8 cellular contexts compared by ENCODE assay signal in genomic region chr14:94180655-94181271, GRCh38. TPM values are rescaled to one million over a fixed set of nuclear protein-coding genes. Genes with fewer than 3 reads are reported as not detected.
DNase-seq lines count a peak whose midpoint lies in the region; ATAC-seq and TF ChIP-seq lines count a peak whose summit lies in the region.

No MANE protein-coding gene starts in this region.

- H3K4me1 Mint-ChIP-seq in activated naive CD4-positive, alpha-beta T cell treated with anti-CD3 and anti-CD28 coated beads, Interleukin-2, amount 50 U/mL, for 24 hours: peaks cover 30% of the 10 kb centered on the region
- H3K4me1 Mint-ChIP-seq in activated CD4-positive, alpha-beta memory T cell treated with anti-CD3 and anti-CD28 coated beads for 36 hours (ENCODE audit: low read depth): peaks cover 50% of the 10 kb centered on the region

- H3K27ac ChIP-seq in HCT116 (ENCODE audit: low read depth, low read length) (no peak overlapping the region), psoas muscle (no peak overlapping the region)

- H3K4me1 ChIP-seq in HCT116 (ENCODE audit: control insufficient read depth in 1 of 2, insufficient read depth in 2 of 2, low read length in 2 of 2) (peaks cover 0 to 12% of the 10 kb centered on the region in 2 experiments; a peak in 3 of 4 replicates), psoas muscle (no peaks in the 10 kb centered on the region)

- no peaks in the 10 kb centered on the region for H3K36me3 Mint-ChIP-seq in activated naive CD4-positive, alpha-beta T cell treated with anti-CD3 and anti-CD28 coated beads, Interleukin-2, amount 50 U/mL, for 24 hours
- H3K36me3 Mint-ChIP-seq in activated CD4-positive, alpha-beta memory T cell treated with anti-CD3 and anti-CD28 coated beads for 36 hours: no peaks in the 10 kb centered on the region

- no peaks in the 10 kb centered on the region for H3K9me3 ChIP-seq in HCT116 (ENCODE audit: control insufficient read depth in 1 of 2, insufficient read depth in 1 of 2, low read depth in 1 of 2, low read length in 2 of 2)
- no peaks in the 10 kb centered on the region for H3K9me3 ChIP-seq in psoas muscle

- TF ChIP-seq RAD21 in HCT116 (IDR thresholded peaks at IDR 0.05; ENCODE audit: low read depth): peak; percentile 73

- no peaks in the 10 kb centered on the region for H3K9me2 ChIP-seq in HCT116 (ENCODE audit: insufficient read depth)

- H3K27me3 ChIP-seq in HCT116 (ENCODE audit: insufficient read depth, low read length) (no peaks in the 10 kb centered on the region), psoas muscle (ENCODE audit: insufficient read depth in 3 of 3, low read length in 2 of 3) (peaks cover 1 to 27% (median 3%) of the 10 kb centered on the region in 3 donors)

- peak; percentile 48 to 71 (median 67) for TF ChIP-seq CTCF in HCT116 (IDR thresholded peaks at IDR 0.05 in 2 of 3, conservative IDR thresholded peaks at IDR 0.05 in 1 of 3; ENCODE audit: borderline replicate concordance in 1 of 3, insufficient read depth in 1 of 3, low read depth in 2 of 3, low read length in 2 of 3)
- TF ChIP-seq CTCF in psoas muscle (IDR thresholded peaks at IDR 0.05): peak; percentile 60

- peak overlapping the region; percentile 55 for H3K4me2 ChIP-seq in HCT116 (ENCODE audit: low read length)

- H4K20me1 ChIP-seq in HCT116 (ENCODE audit: insufficient read depth): no peaks in the 10 kb centered on the region

- no peaks in the 10 kb centered on the region for H3K9me3 Mint-ChIP-seq in activated naive CD4-positive, alpha-beta T cell treated with anti-CD3 and anti-CD28 coated beads, Interleukin-2, amount 50 U/mL, for 24 hours
- H3K9me3 Mint-ChIP-seq in activated CD4-positive, alpha-beta memory T cell treated with anti-CD3 and anti-CD28 coated beads for 36 hours: no peaks in the 10 kb centered on the region

- ATAC-seq in HCT116 (peak; percentile 89), psoas muscle (peak in 2 of 4 donors; percentile 31 to 47)

- 0 out of 4 replicates have a peak overlapping the region, but pooled peaks of 1 of the 2 experiments have one; percentile 8 for H3K4me3 ChIP-seq in HCT116 (replicated peaks in 1 of 2; ENCODE audit: low read depth in 1 of 2, low read length in 2 of 2)
- no peak overlapping the region for H3K4me3 ChIP-seq in psoas muscle

- 0 out of 2 replicates have a peak overlapping the region, but pooled peaks have one; percentile 7 for H3K9ac ChIP-seq in HCT116 (ENCODE audit: low read length)

- H3K4me3 Mint-ChIP-seq in activated naive CD4-positive, alpha-beta T cell treated with anti-CD3 and anti-CD28 coated beads, Interleukin-2, amount 50 U/mL, for 24 hours: peak overlapping the region; percentile 23
- H3K4me3 Mint-ChIP-seq in activated CD4-positive, alpha-beta memory T cell treated with anti-CD3 and anti-CD28 coated beads for 36 hours: peak overlapping the region; percentile 54

- no peaks in the 10 kb centered on the region for H3K79me2 ChIP-seq in HCT116 (ENCODE audit: insufficient read depth, low read length)

- no peak overlapping the region for H2AFZ ChIP-seq in HCT116 (ENCODE audit: low read depth, low read length, poor library complexity, severe bottlenecking)

- POLR2A ChIA-PET in HCT116 (lab: Charles Lee): no interaction called here
- POLR2A ChIA-PET in activated CD4-positive, alpha-beta memory T cell treated with anti-CD3 and anti-CD28 coated beads for 36 hours (lab: Charles Lee): interaction anchor here (0.6 kb wide), 1 partner anchor 186 kb away, joined by 3 read pairs; no protein-coding TSS in a partner anchor

- WGBS in psoas muscle, 3 donors: 6 to 16% (median 6%) methylated on average over 4 of the region's 4 CpGs

- RAD21 ChIA-PET in HCT116 (lab: Charles Lee; ENCODE audit: low non-redundant PET in 1 of 2, low total read pairs in 2 of 2, uncharacterized antibody in 2 of 2, unreplicated experiment in 2 of 2): no interaction called here

- H3K36me3 ChIP-seq in HCT116 (ENCODE audit: control insufficient read depth in 1 of 2, insufficient read depth in 2 of 2, low read length in 2 of 2) (no peaks in the 10 kb centered on the region), psoas muscle (ENCODE audit: insufficient read depth in 1 of 2, low read depth in 1 of 2) (no peaks in the 10 kb centered on the region)

- peak overlapping the region; percentile 3 for H3K27ac Mint-ChIP-seq in activated naive CD4-positive, alpha-beta T cell treated with anti-CD3 and anti-CD28 coated beads, Interleukin-2, amount 50 U/mL, for 24 hours
- H3K27ac Mint-ChIP-seq in activated CD4-positive, alpha-beta memory T cell treated with anti-CD3 and anti-CD28 coated beads for 36 hours: peak overlapping the region; percentile 67

- no peak for DNase-seq in activated naive CD4-positive, alpha-beta T cell treated with Interleukin-2 at 50 U/mL for 16 hours
- DNase-seq in HCT116 (ENCODE audit: low read depth, low spot score) (peak; percentile 35), NCI-H1694 (lab: John Stamatoyannopoulos, UW) (peak; percentile 80), foreskin melanocyte (peak; percentile 50), psoas muscle (no peak)
- no peak for DNase-seq in activated CD4-positive, alpha-beta memory T cell treated with anti-CD3 and anti-CD28 coated beads for 36 hours
- DNase-seq in stimulated activated CD4-positive, alpha-beta T cell treated with anti-CD3 and anti-CD28 coated beads, Interleukin-2, amount 100 ng/mL, for 48 hours: no peak

- BruUV-seq in HCT116 (replicated peaks; lab: Mats Ljungman, UMichigan): no TSS peak

- CTCF ChIA-PET in HCT116 (lab: Charles Lee): interaction anchor here (0.6 to 2.2 kb wide), 15 partner anchors 10 to 359 kb away, joined by 3 to 15 read pairs (median 3); no protein-coding TSS in a partner anchor
- CTCF ChIA-PET in activated CD4-positive, alpha-beta memory T cell treated with anti-CD3 and anti-CD28 coated beads for 36 hours (lab: Charles Lee): interaction anchor here (0.6 to 6.6 kb wide), 24 partner anchors 11 to 465 kb away, joined by 3 to 82 read pairs (median 7); partner anchors contain the start of genes CCDC197 and IFI27L2

- intact Hi-C loops in HCT116 (cut with micrococcal nuclease) (loop anchor here (1.0 to 2.0 kb wide), 3 partner anchors 44 to 241 kb away; no protein-coding TSS in a partner anchor), psoas muscle (cut with DNase I) (no loop called here)
- intact Hi-C loops in activated CD4-positive, alpha-beta memory T cell treated with anti-CD3 and anti-CD28 coated beads for 36 hours (cut with micrococcal nuclease): loop anchor here (1.0 kb wide), 4 partner anchors 22 to 144 kb away; no protein-coding TSS in a partner anchor

- no peak for TF ChIP-seq POLR2A in HCT116 (IDR thresholded peaks at IDR 0.05; ENCODE audit: borderline replicate concordance, extremely low read depth, insufficient read depth, insufficient read length)

- no peaks in the 10 kb centered on the region for H3K27me3 Mint-ChIP-seq in activated naive CD4-positive, alpha-beta T cell treated with anti-CD3 and anti-CD28 coated beads, Interleukin-2, amount 50 U/mL, for 24 hours
- H3K27me3 Mint-ChIP-seq in activated CD4-positive, alpha-beta memory T cell treated with anti-CD3 and anti-CD28 coated beads for 36 hours: no peaks in the 10 kb centered on the region

TF ChIP-seq in HCT116, 20 proteins besides CTCF, POLR2A, EP300 and RAD21:
- no peak for TF ChIP-seq EZH2phosphoT487 (IDR thresholded peaks at IDR 0.05; ENCODE audit: borderline replicate concordance)
- no peak for TF ChIP-seq ATF3 (IDR thresholded peaks at IDR 0.05)
- no peak for TF ChIP-seq CBX3 (IDR thresholded peaks at IDR 0.05; ENCODE audit: low read depth)
- no peak for TF ChIP-seq TCF7L2 (IDR thresholded peaks at IDR 0.05; ENCODE audit: borderline replicate concordance, extremely low read depth, insufficient read depth, insufficient read length)
- no peak for TF ChIP-seq ELF1 (IDR thresholded peaks at IDR 0.05; ENCODE audit: borderline replicate concordance, low read depth)
- TF ChIP-seq EGR1 (IDR thresholded peaks at IDR 0.05; ENCODE audit: low read depth): no peak

RNA-seq across cellular contexts. Expression of gene PPP4R4, which starts 6.6 kb away (rescaled TPM):
- 5.5 TPM for total RNA-seq in HCT116 (2021; ENCODE audit: unreplicated experiment)
- polyA plus RNA-seq in HCT116 (2012): 1.3 and 1.9 TPM in 2 replicates
- 10 to 100 TPM; 17.0 to 19.2 TPM for total RNA-seq in activated CD4-positive, alpha-beta memory T cell treated with anti-CD3 and anti-CD28 coated beads for 36 hours
- total RNA-seq in psoas muscle: under 1 TPM in 3 of 4 donors, not detected in 1; 0.13 to 0.73 (median 0.49) TPM
- under 1 TPM; 0.01 to 0.25 (median 0.09) TPM for polyA plus RNA-seq in psoas muscle

RNA-seq across cellular contexts. Expression of gene IFI27L2, which starts 51.4 kb away (rescaled TPM):
- total RNA-seq in HCT116 (2021; ENCODE audit: unreplicated experiment) (42.9 TPM), psoas muscle (1 to 10 TPM; 5.3 to 6.9 (median 6.2) TPM)
- 78.8 and 80.0 TPM in 2 replicates for polyA plus RNA-seq in HCT116 (2012)
- total RNA-seq in activated CD4-positive, alpha-beta memory T cell treated with anti-CD3 and anti-CD28 coated beads for 36 hours: 10 to 100 TPM; 69.3 to 74.4 TPM
- 10 to 100 TPM in 2 of 3 donors, 1 to 10 TPM in 1; 4.9 to 12.5 (median 12.2) TPM for polyA plus RNA-seq in psoas muscle

Comparison
In these comparisons a context has a peak if more than half of its experiments do, and no peak if none do; other contexts are left out.
1. DNase-seq: peak in HCT116 (single experiment), NCI-H1694 (single experiment) and foreskin melanocyte (single experiment); none in activated naive CD4-positive, alpha-beta T cell treated with Interleukin-2 at 50 U/mL for 16 hours (single experiment), activated CD4-positive, alpha-beta memory T cell treated with anti-CD3 and anti-CD28 coated beads for 36 hours (single experiment), psoas muscle (0 of 2) and stimulated activated CD4-positive, alpha-beta T cell treated with anti-CD3 and anti-CD28 coated beads, Interleukin-2, amount 100 ng/mL, for 48 hours (0 of 2).
2. intact Hi-C loops: an anchor here in HCT116 (1.0 to 2.0 kb wide) and activated CD4-positive, alpha-beta memory T cell treated with anti-CD3 and anti-CD28 coated beads for 36 hours (1.0 kb wide); none called in psoas muscle.